Comparison of ENCODE assay signal across 1 cellular context in the genomic region with DNA sequence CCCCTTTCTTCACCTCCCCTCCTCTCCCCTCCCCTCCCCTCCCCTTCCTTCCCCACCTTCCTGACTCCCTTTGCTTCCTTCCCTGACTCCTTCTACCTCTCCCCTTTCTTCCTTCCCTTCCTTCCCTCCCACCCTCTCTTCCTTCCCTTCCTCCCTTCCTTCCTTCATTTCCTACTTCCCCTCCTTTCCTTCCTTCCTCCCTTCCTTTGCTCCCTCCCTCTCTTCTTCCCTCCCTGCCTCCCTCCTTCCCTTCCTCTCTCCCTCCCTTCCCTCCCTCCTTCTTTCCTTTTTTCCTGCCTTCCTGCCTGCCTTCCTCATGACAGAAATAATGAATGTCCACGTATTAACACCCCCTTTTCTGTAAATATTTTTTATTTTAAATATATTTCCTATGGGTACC.
TF ChIP-seq lines count a peak whose summit lies in the region.

No MANE protein-coding gene starts in this region.

TF ChIP-seq in HepG2, 621 proteins besides CTCF, POLR2A, EP300 and RAD21 (continued from another document):
- TF ChIP-seq ATF7 (IDR thresholded peaks at IDR 0.05) (no peak), ATF7 (CRISPR knock-in tag; IDR thresholded peaks at IDR 0.05) (no peak), SRSF1 (optimal IDR thresholded peaks at IDR 0.05; ENCODE audit: low read depth, low read length) (no peak), ZMYM4 (CRISPR knock-in tag; IDR thresholded peaks at IDR 0.05) (no peak)
